ENCODE assay signal across 8 cellular contexts in genomic region chr17:8630227-8630801, GRCh38. TPM values are rescaled to one million over a fixed set of nuclear protein-coding genes. Genes with fewer than 3 reads are reported as not detected.
DNase-seq lines count a peak whose midpoint lies in the region; ATAC-seq, FAIRE-seq and TF ChIP-seq lines count a peak whose summit lies in the region.

Gene MYH10 (minus strand): TSS chr17:8630725. CDS start chr17:8623246, 7,479 bp downstream.

- peak; percentile 76 for TF ChIP-seq POLR2A in A549 (IDR thresholded peaks at IDR 0.05; ENCODE audit: low read length)
- TF ChIP-seq POLR2A in right lobe of liver (IDR thresholded peaks at IDR 0.05): peak; percentile 36
- no peak for TF ChIP-seq POLR2A in testis (IDR thresholded peaks at IDR 0.05)

- DNase-seq in A549 (ENCODE audit: low read depth in 1 of 2, low spot score in 1 of 2): no peak
- no peak for DNase-seq in cardiac fibroblast (ENCODE audit: low read depth in 2 of 2)
- DNase-seq in right lobe of liver: peak; percentile 32 to 59 (median 51)
- peak; percentile 26 for DNase-seq in testis
- DNase-seq in glomerular visceral epithelial cell (ENCODE audit: extremely low spot score): no peak
- DNase-seq in RCC 7860 (ENCODE audit: low spot score): no peak
- no peak for DNase-seq in retina

- no peak for FAIRE-seq in A549 (lab: Jason Lieb, UNC)
- no peak for FAIRE-seq in RCC 7860 (lab: Jason Lieb, UNC)

- 2% methylated on average over 24 of the region's 33 CpGs for WGBS in A549 (ENCODE audit: missing lambda C conversion rate)
- WGBS in right lobe of liver (ENCODE audit: insufficient coverage, low coverage, low lambda C conversion rate, missing lambda C conversion rate): under 1% methylated on average over 13 of the region's 33 CpGs
- 0 to 1% methylated on average over 18 to 33 of the region's 33 CpGs for WGBS in testis, 2 donors

- H3K4me2 ChIP-seq in A549: peak within 1 kb of the TSS; percentile 93

- no peak for TF ChIP-seq EP300 in A549 (IDR thresholded peaks at IDR 0.05)

- ATAC-seq in A549 (peak in 1 of 2 experiments; percentile 1; a peak in 1 of 6 replicates), right lobe of liver (no peak)

- POLR2A ChIA-PET in A549 (lab: Yijun Ruan, JAX): interaction anchor here (0.5 to 1.8 kb wide), 12 partner anchors 9 to 335 kb away, joined by 3 to 14 read pairs (median 4); partner anchors contain the start of genes NDEL1, RNF222 and SLC25A35

- intact Hi-C loops in right lobe of liver (cut with DNase I): no loop called here
- intact Hi-C loops in testis (cut with DNase I; ENCODE audit: low total_unique reads): no loop called here

- TF ChIP-seq CTCF in A549 (IDR thresholded peaks at IDR 0.05): no peak
- TF ChIP-seq CTCF in cardiac fibroblast (IDR thresholded peaks at IDR 0.05; ENCODE audit: low read depth, low read length): peak; percentile 17
- TF ChIP-seq CTCF in right lobe of liver (IDR thresholded peaks at IDR 0.05): no peak
- no peak for TF ChIP-seq CTCF in testis (IDR thresholded peaks at IDR 0.05)

- H3K27ac ChIP-seq in A549 (peak within 1 kb of the TSS; percentile 94 to 95), HUES6 (ENCODE audit: low read depth, low read length) (peak within 1 kb of the TSS; percentile 83), right lobe of liver (peak within 1 kb of the TSS; percentile 72 to 85 (median 83)), testis (peak within 1 kb of the TSS; percentile 73 to 77)

- H3K9ac ChIP-seq in HUES6 (ENCODE audit: low read length): peak within 1 kb of the TSS; percentile 88

- no peaks in the 10 kb centered on the region for H3K9me3 ChIP-seq in A549
- H3K9me3 ChIP-seq in HUES6 (ENCODE audit: control insufficient read depth, insufficient read depth, low read depth, low read length): no peaks in the 10 kb centered on the region
- H3K9me3 ChIP-seq in right lobe of liver: no peaks in the 10 kb centered on the region
- H3K9me3 ChIP-seq in testis: no peaks in the 10 kb centered on the region

- CTCF ChIA-PET in A549 (lab: Yijun Ruan, JAX): interaction anchor here (0.6 to 2.3 kb wide), 10 partner anchors 9 to 1166 kb away, joined by 3 to 13 read pairs (median 4); no protein-coding TSS in a partner anchor

- H3K36me3 ChIP-seq in HUES6 (ENCODE audit: control insufficient read depth, insufficient read depth, low read length): no peaks in the 10 kb centered on the region
- no peaks in the 10 kb centered on the region for H3K36me3 ChIP-seq in right lobe of liver
- no peaks in the 10 kb centered on the region for H3K36me3 ChIP-seq in testis (ENCODE audit: low read depth, missing control alignments)

- no peaks in the 10 kb centered on the region for H3K27me3 ChIP-seq in HUES6 (ENCODE audit: control insufficient read depth, insufficient read depth, low read length)
- H3K27me3 ChIP-seq in right lobe of liver: no peaks in the 10 kb centered on the region
- H3K27me3 ChIP-seq in testis: no peaks in the 10 kb centered on the region

- 0 out of 5 replicates have a peak, but pooled peaks of 1 of the 2 experiments have one; percentile 20 for TF ChIP-seq RAD21 in A549 (conservative IDR thresholded peaks at IDR 0.05 in 1 of 2, IDR thresholded peaks at IDR 0.05 in 1 of 2)

- H3K4me1 ChIP-seq in A549: peaks cover 13% of the 10 kb centered on the region
- peaks cover 21% of the 10 kb centered on the region for H3K4me1 ChIP-seq in HUES6 (ENCODE audit: control insufficient read depth, insufficient read depth, low read length)
- peaks cover 0 to 10% (median 0%) of the 10 kb centered on the region in 4 donors for H3K4me1 ChIP-seq in right lobe of liver
- H3K4me1 ChIP-seq in testis: peaks cover 8% of the 10 kb centered on the region

- peak within 1 kb of the TSS; percentile 95 for H3K4me3 ChIP-seq in A549
- peak within 1 kb of the TSS; percentile 99 for H3K4me3 ChIP-seq in HUES6 (ENCODE audit: low read depth, low read length)
- peak within 1 kb of the TSS; percentile 78 to 86 for H3K4me3 ChIP-seq in cardiac fibroblast (replicated peaks in 1 of 2; ENCODE audit: low read depth in 2 of 2, low read length in 2 of 2)
- peak within 1 kb of the TSS; percentile 72 to 74 (median 73) for H3K4me3 ChIP-seq in right lobe of liver
- H3K4me3 ChIP-seq in testis: peak within 1 kb of the TSS; percentile 85 to 87

TF ChIP-seq in A549, 52 proteins besides CTCF, POLR2A, EP300 and RAD21:
- TF ChIP-seq BCL3 (IDR thresholded peaks at IDR 0.05): 0 out of 3 replicates have a peak, but pooled peaks have one; percentile 53
- TF ChIP-seq ZNF302 (CRISPR knock-in tag; IDR thresholded peaks at IDR 0.05): no peak

RNA-seq across cellular contexts. Expression of gene MYH10, which starts in this region (rescaled TPM):
- polyA plus RNA-seq in A549 (2011; rRNA removed) (28.3 TPM in 2 replicates), A549 (2017; fragmentation: RNase III; extraction: RNeasy Plus Mini Kit Qiagen cat#74134 plus additional on column Dnase treatment) (26.4 to 26.7 TPM (median 26.5 TPM) in 3 replicates), testis (ENCODE audit: insufficient read depth, low read depth, low replicate concordance) (25.5 TPM)
- polyA plus RNA-seq in A549 (2012; cell fraction: cytosol; rRNA removed): 25.3 and 27.1 TPM in 2 replicates
- 67.6 and 76.0 TPM in 2 replicates for polyA plus RNA-seq in A549 (2012; cell fraction: nucleus; rRNA removed)
- 30.3 and 55.2 TPM in 2 replicates for polyA minus RNA-seq in A549 (2011; rRNA and poly(A)+ RNA removed)
- total RNA-seq in right lobe of liver (10 to 100 TPM; 19.8 to 32.9 (median 24.3) TPM), testis (10 to 100 TPM; 33.1 to 34.1 TPM)

Comparison
In these comparisons a context has a peak if more than half of its experiments do, and no peak if none do; other contexts are left out.
1. DNase-seq: peak in right lobe of liver (3 of 3) and testis (single experiment); none in A549 (0 of 2), cardiac fibroblast (0 of 2), glomerular visceral epithelial cell (single experiment), RCC 7860 (single experiment) and retina (single experiment).
2. Peak in every context shown above with its lines, with median percentiles within 50 percentile points of each other: H3K27ac ChIP-seq and H3K4me3 ChIP-seq.